ENCODE assay signal across 9 cellular contexts in the genomic region with DNA sequence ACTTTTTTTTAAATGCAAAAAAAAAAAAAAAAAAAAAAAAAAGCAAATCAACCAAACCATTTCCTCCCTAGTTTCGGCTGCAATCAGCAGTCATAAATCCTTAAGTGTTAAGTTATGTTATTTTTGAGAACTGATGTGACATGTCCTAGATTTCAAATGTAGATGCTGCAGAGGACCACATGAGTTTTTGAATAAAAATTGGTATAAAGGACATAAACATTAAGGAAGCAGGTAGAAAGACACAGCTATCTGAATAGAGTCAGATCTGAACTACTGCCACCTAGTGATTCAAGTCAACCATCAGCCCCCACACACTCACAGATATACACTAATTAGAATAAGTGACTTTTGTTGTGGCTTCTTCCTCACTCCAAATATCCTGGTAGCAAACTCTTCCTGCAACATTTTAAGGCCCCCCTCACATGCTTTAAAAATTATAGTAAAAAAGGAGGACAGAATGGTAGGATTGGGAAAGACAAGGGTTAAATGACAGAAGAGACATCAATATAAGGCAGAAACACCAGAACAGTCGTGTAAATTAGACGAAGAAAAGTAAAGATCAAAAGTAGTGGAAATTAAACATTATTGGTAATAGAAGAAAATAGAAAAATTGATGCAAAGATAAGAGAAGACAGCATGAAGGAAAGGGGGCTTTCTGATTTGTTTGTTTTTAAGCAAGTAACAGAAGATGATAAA.
DNase-seq lines count a peak whose midpoint lies in the region; ATAC-seq, FAIRE-seq and TF ChIP-seq lines count a peak whose summit lies in the region.
"Had no signal": no experiment of that assay in that cellular context is flagged by ENCODE, and none has a peak within 500 bp of the region (broad histone marks: within the 10 kb centered on the region; RNA-seq: fewer than 3 reads in every experiment).

No MANE protein-coding gene starts in this region.

- ATAC-seq in HG02610 (IDR thresholded peaks at IDR 0.05; ENCODE audit: unreplicated experiment) (peak; percentile 78), omental fat pad (ENCODE audit: low FRiP score) (no peak), GM21360 (IDR thresholded peaks at IDR 0.05; ENCODE audit: unreplicated experiment) (no peak)
- ATAC-seq in activated naive CD8-positive, alpha-beta T cell treated with anti-CD3 and anti-CD28 coated beads, Interleukin-2, amount 50 U/mL, for 24 hours = peak; percentile 73

- H3K36me3 Mint-ChIP-seq in activated naive CD8-positive, alpha-beta T cell treated with anti-CD3 and anti-CD28 coated beads, Interleukin-2, amount 50 U/mL, for 24 hours (ENCODE audit: low read depth) = no peaks in the 10 kb centered on the region

- H3K36me3 ChIP-seq in kidney (ENCODE audit: control insufficient read depth in 1 of 2, insufficient read depth in 2 of 2, low read length in 2 of 2) = no peaks in the 10 kb centered on the region

- H3K27me3 Mint-ChIP-seq in activated naive CD8-positive, alpha-beta T cell treated with anti-CD3 and anti-CD28 coated beads, Interleukin-2, amount 50 U/mL, for 24 hours = no peaks in the 10 kb centered on the region

- intact Hi-C loops in kidney (cut with DNase I) = loop anchor here (10.0 kb wide), 1 partner anchor 558 kb away; no protein-coding TSS in a partner anchor

- peak; percentile 52 for FAIRE-seq in kidney (lab: Jason Lieb, UNC)

- DNase-seq in AG10803 (ENCODE audit: low read depth) (peak; percentile 47), NCI-H1694 treated with DMSO at 0.1 percent for 48 hours (lab: John Stamatoyannopoulos, UW) (peak; percentile 9), kidney (no peak), omental fat pad (ENCODE audit: low spot score) (no peak)
- DNase-seq in activated naive CD8-positive, alpha-beta T cell treated with anti-CD3 and anti-CD28 coated beads, Interleukin-2, amount 50 U/mL, for 24 hours = no peak
- DNase-seq: right cardiac atrium had no signal

- H3K4me1 Mint-ChIP-seq in activated naive CD8-positive, alpha-beta T cell treated with anti-CD3 and anti-CD28 coated beads, Interleukin-2, amount 50 U/mL, for 24 hours = peaks cover 13% of the 10 kb centered on the region

- TF ChIP-seq CTCF in AG10803 (conservative IDR thresholded peaks at IDR 0.05; ENCODE audit: low read length) (peak; percentile 66), GM12874 (IDR thresholded peaks at IDR 0.05; ENCODE audit: insufficient read depth, low read depth, low read length) (peak; percentile 54), kidney (IDR thresholded peaks at IDR 0.05; ENCODE audit: borderline replicate concordance, extremely low read depth, insufficient read depth) (peak; percentile 46), omental fat pad (IDR thresholded peaks at IDR 0.05) (no peak)

- H3K4me3 ChIP-seq in AG10803 (ENCODE audit: low read length) (no peak overlapping the region), kidney (ENCODE audit: low read length in 2 of 2) (no peak overlapping the region)

- no peaks in the 10 kb centered on the region for H3K9me3 ChIP-seq in kidney (ENCODE audit: control insufficient read depth in 1 of 2, low read length in 2 of 2)

- H3K4me1 ChIP-seq in kidney (ENCODE audit: control insufficient read depth in 1 of 2, insufficient read depth in 1 of 2, low read depth in 1 of 2, low read length in 2 of 2) = no peaks in the 10 kb centered on the region

- peak overlapping the region; percentile 13 for H3K4me3 Mint-ChIP-seq in activated naive CD8-positive, alpha-beta T cell treated with anti-CD3 and anti-CD28 coated beads, Interleukin-2, amount 50 U/mL, for 24 hours

- no peak overlapping the region for H3K9ac ChIP-seq in kidney (ENCODE audit: low read length in 2 of 2)

- no peaks in the 10 kb centered on the region for H3K9me3 Mint-ChIP-seq in activated naive CD8-positive, alpha-beta T cell treated with anti-CD3 and anti-CD28 coated beads, Interleukin-2, amount 50 U/mL, for 24 hours

- no peak overlapping the region for H3K27ac ChIP-seq in kidney (ENCODE audit: low read depth in 2 of 2, low read length in 2 of 2)

- no peak overlapping the region for H3K27ac Mint-ChIP-seq in activated naive CD8-positive, alpha-beta T cell treated with anti-CD3 and anti-CD28 coated beads, Interleukin-2, amount 50 U/mL, for 24 hours

Comparison
In these comparisons a context has a peak if more than half of its experiments do, and no peak if none do; other contexts are left out.
1. DNase-seq: peak in AG10803 (single experiment) and NCI-H1694 treated with DMSO at 0.1 percent for 48 hours (single experiment); none in activated naive CD8-positive, alpha-beta T cell treated with anti-CD3 and anti-CD28 coated beads, Interleukin-2, amount 50 U/mL, for 24 hours (single experiment), kidney (single experiment) and omental fat pad (single experiment).
2. CTCF ChIP-seq: peak in AG10803 (single experiment), GM12874 (single experiment) and kidney (single experiment); none in omental fat pad (0 of 3).
3. ATAC-seq: peak in HG02610 (single experiment) and activated naive CD8-positive, alpha-beta T cell treated with anti-CD3 and anti-CD28 coated beads, Interleukin-2, amount 50 U/mL, for 24 hours (single experiment); none in omental fat pad (single experiment) and GM21360 (single experiment).